ENCODE assay signal across 16 cellular contexts in genomic region chrX:2705461-2705860, GRCh38. TPM values are rescaled to one million over a fixed set of nuclear protein-coding genes. Genes with fewer than 3 reads are reported as not detected.
DNase-seq lines count a peak whose midpoint lies in the region; TF ChIP-seq lines count a peak whose summit lies in the region.
"Had no signal": no experiment of that assay in that cellular context is flagged by ENCODE, and none has a peak within 500 bp of the region (broad histone marks: within the 10 kb centered on the region; RNA-seq: fewer than 3 reads in every experiment).

No MANE protein-coding gene starts in this region.

- H3K27ac ChIP-seq in ectodermal cell (ENCODE audit: insufficient read depth, low read depth, low read length, poor library complexity, severe bottlenecking) = peak overlapping the region; percentile 51
- H3K27ac ChIP-seq: 22Rv1 had no signal

- H3K4me3 ChIP-seq in HAP-1 = no peak overlapping the region
- H3K4me3 ChIP-seq in ectodermal cell (ENCODE audit: insufficient read depth, low read depth, low read length) = no peak overlapping the region
- H3K4me3 ChIP-seq: skin epidermis had no signal

- DNase-seq in T-helper 1 cell (no peak), HAP-1 (ENCODE audit: low spot score in 2 of 2) (peak; percentile 55 to 67), osteocyte (ENCODE audit: extremely low spot score, unreplicated experiment) (no peak), NOMO-1 treated with dmso at 0.1 percent for 144 hours (lab: John Stamatoyannopoulos, UW; ENCODE audit: unreplicated experiment) (no peak), glomerular visceral epithelial cell (ENCODE audit: extremely low spot score) (no peak), NCI-H1092 treated with DMSO at 0.1 percent for 48 hours (lab: John Stamatoyannopoulos, UW) (no peak)
- DNase-seq: activated gamma-delta T cell treated with Interleukin-2 at 50 U/mL for 16 hours, Calu3, naive B cell, NCI-H1436 treated with DMSO at 0.1 percent for 48 hours, NCI-H524 treated with DMSO at 0.1 percent for 48 hours, RPMI8226 had no signal

- peaks cover 38% of the 10 kb centered on the region for H3K4me1 ChIP-seq in HAP-1
- H3K4me1 ChIP-seq in ectodermal cell (ENCODE audit: control insufficient read depth, insufficient read depth, low read length) = peaks cover 32% of the 10 kb centered on the region

- peaks cover 86% of the 10 kb centered on the region for H3K4me1 Mint-ChIP-seq in T-helper 1 cell treated with Interleukin-12 subunit alpha and Interleukin-12 subunit beta and Interleukin-4 antibody, amounts not matched to agents 30 μg/mL and 1 μg/mL, for 36 hours (ENCODE audit: low read depth)
- H3K4me1 Mint-ChIP-seq in osteocyte (ENCODE audit: unreplicated experiment) = peaks cover 78% of the 10 kb centered on the region

- 69 to 75% methylated on average over 9 of the region's 9 CpGs for WGBS in ectodermal cell, 2 experiments

- H3K4me3 Mint-ChIP-seq in T-helper 1 cell treated with Interleukin-12 subunit alpha and Interleukin-12 subunit beta and Interleukin-4 antibody, amounts not matched to agents 30 μg/mL and 1 μg/mL, for 36 hours = peak overlapping the region; percentile 12
- no peak overlapping the region for H3K4me3 Mint-ChIP-seq in osteocyte (ENCODE audit: unreplicated experiment)

- peaks cover 34% of the 10 kb centered on the region for H3K36me3 Mint-ChIP-seq in T-helper 1 cell treated with Interleukin-12 subunit alpha and Interleukin-12 subunit beta and Interleukin-4 antibody, amounts not matched to agents 30 μg/mL and 1 μg/mL, for 36 hours (ENCODE audit: low read depth)
- peaks cover 5% of the 10 kb centered on the region for H3K36me3 Mint-ChIP-seq in osteocyte (ENCODE audit: unreplicated experiment)

- peak overlapping the region; percentile 54 for H3K27ac Mint-ChIP-seq in T-helper 1 cell treated with Interleukin-12 subunit alpha and Interleukin-12 subunit beta and Interleukin-4 antibody, amounts not matched to agents 30 μg/mL and 1 μg/mL, for 36 hours
- peak overlapping the region; percentile 67 for H3K27ac Mint-ChIP-seq in osteocyte (ENCODE audit: unreplicated experiment)

- no peak for TF ChIP-seq CTCF in osteocyte (IDR thresholded peaks at IDR 0.05)

- H3K9me3 ChIP-seq in HAP-1 (no peaks in the 10 kb centered on the region), ectodermal cell (ENCODE audit: control insufficient read depth, low read length) (no peaks in the 10 kb centered on the region)

- H3K36me3 ChIP-seq in HAP-1 (replicated peaks) (peaks cover 4% of the 10 kb centered on the region; the same call in 1 of the 2 replicates), ectodermal cell (ENCODE audit: control insufficient read depth, insufficient read depth, low read length) (no peaks in the 10 kb centered on the region)

- in situ Hi-C loops in HAP-1 (cut with MboI; ENCODE audit: low sequenced_read_pairs) = no loop called here

- H3K27me3 ChIP-seq in HAP-1 (ENCODE audit: low read depth) (no peaks in the 10 kb centered on the region), ectodermal cell (ENCODE audit: control insufficient read depth, insufficient read depth, low read length, poor library complexity, severe bottlenecking) (no peaks in the 10 kb centered on the region)

- H3K9me3 Mint-ChIP-seq in T-helper 1 cell treated with Interleukin-12 subunit alpha and Interleukin-12 subunit beta and Interleukin-4 antibody, amounts not matched to agents 30 μg/mL and 1 μg/mL, for 36 hours = peaks cover 3% of the 10 kb centered on the region
- no peaks in the 10 kb centered on the region for H3K9me3 Mint-ChIP-seq in osteocyte (ENCODE audit: unreplicated experiment)

- no peaks in the 10 kb centered on the region for H3K27me3 Mint-ChIP-seq in T-helper 1 cell treated with Interleukin-12 subunit alpha and Interleukin-12 subunit beta and Interleukin-4 antibody, amounts not matched to agents 30 μg/mL and 1 μg/mL, for 36 hours (ENCODE audit: low read depth)
- no peaks in the 10 kb centered on the region for H3K27me3 Mint-ChIP-seq in osteocyte (ENCODE audit: unreplicated experiment)
- H3K27me3 Mint-ChIP-seq: naive B cell had no signal

RNA-seq across cellular contexts. Expression of gene CD99, which starts 14.4 kb away (rescaled TPM):
- polyA plus RNA-seq in ectodermal cell (2013, experiment 1 of 4) = 174 TPM
- 145 TPM for polyA plus RNA-seq in ectodermal cell (2013, experiment 2 of 4)
- polyA plus RNA-seq in ectodermal cell (2013, experiment 3 of 4) = 117 TPM
- 128 TPM for polyA plus RNA-seq in ectodermal cell (2013, experiment 4 of 4)
- 621 and 679 TPM in 2 replicates for total RNA-seq in osteocyte

RNA-seq across cellular contexts. Expression of gene XG, which starts 46.4 kb away (rescaled TPM):
- not detected for polyA plus RNA-seq in ectodermal cell (2013, experiment 1 of 4)
- not detected for polyA plus RNA-seq in ectodermal cell (2013, experiment 2 of 4)
- not detected for polyA plus RNA-seq in ectodermal cell (2013, experiment 3 of 4)
- not detected for polyA plus RNA-seq in ectodermal cell (2013, experiment 4 of 4)
- 0.76 TPM in 1 of 2 replicates, not detected in the other for total RNA-seq in osteocyte
- total RNA-seq: Calu3 had no signal

Comparison
In these comparisons a context has a peak if more than half of its experiments do, and no peak if none do; other contexts are left out.
1. DNase-seq: peak in HAP-1 (2 of 2); none in T-helper 1 cell (0 of 5), osteocyte (single experiment), NOMO-1 treated with dmso at 0.1 percent for 144 hours (single experiment), glomerular visceral epithelial cell (single experiment) and NCI-H1092 treated with DMSO at 0.1 percent for 48 hours (single experiment).